Comparison of ENCODE assay signal across 1 cellular context in the genomic region with DNA sequence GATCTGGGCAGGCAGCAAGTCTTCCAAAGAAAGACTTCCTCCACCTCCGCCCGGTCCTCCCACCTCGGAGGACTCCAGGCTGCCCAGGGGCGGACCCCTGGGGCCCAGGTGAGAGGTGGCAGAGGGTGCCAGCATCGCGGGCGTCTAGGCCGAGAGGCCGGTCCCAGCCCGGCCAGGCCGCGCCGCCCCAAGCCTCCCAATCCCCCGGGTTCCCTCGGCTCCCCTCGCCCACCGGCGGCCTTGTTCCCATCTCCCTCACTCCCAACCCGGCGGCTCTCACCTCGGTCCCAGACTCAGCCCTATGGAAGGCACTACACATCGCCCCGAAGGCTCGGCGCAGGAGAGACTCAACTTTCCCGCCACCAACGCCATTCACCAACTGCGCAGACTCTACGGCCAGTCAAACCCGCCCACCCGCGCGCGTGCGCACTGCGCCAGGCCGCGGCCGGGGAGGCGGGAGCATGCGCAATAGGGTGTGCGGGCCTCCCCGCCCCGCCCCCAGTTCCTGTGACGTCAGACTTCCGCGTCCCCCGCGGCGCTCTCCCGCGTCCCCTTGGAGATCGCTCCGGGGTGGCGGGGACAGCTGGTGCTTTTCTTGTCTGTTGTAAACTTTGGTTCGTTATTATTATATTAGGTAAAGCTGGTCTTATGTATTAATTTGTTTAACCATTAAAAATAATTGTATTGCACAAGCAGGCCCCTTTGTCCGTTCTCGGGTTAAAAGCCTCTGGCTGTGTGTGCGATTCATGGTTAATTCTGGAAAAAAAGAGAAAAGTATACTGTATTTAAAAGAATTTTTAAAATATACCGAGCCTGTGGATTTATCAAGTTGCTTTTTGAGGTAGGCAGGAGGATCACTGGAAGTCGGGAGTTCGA.
TF ChIP-seq lines count a peak whose summit lies in the region.

A gene (minus strand): TSS at position 381 of the 876 bp plus-strand sequence. CDS start 62 bp downstream, at position 319.

TF ChIP-seq in H1, 55 proteins besides CTCF, POLR2A, EP300 and RAD21:
- TF ChIP-seq EGR1 (IDR thresholded peaks at IDR 0.05; ENCODE audit: borderline replicate concordance, low read depth, low read length) = no peak; the same call in 1 of the 2 replicates
- TF ChIP-seq BCL11A (IDR thresholded peaks at IDR 0.05; ENCODE audit: low read depth in 2 of 2, low read length in 2 of 2) = no peak
- TF ChIP-seq, protein P1, sequence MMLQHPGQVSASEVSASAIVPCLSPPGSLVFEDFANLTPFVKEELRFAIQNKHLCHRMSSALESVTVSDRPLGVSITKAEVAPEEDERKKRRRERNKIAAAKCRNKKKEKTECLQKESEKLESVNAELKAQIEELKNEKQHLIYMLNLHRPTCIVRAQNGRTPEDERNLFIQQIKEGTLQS (IDR thresholded peaks at IDR 0.05; ENCODE audit: insufficient read depth, low read depth, low read length) = peak; percentile 53; the same call in 1 of the 2 replicates
- 0 out of 2 replicates have a peak, but pooled peaks have one; percentile 32 for TF ChIP-seq CHD2 (IDR thresholded peaks at IDR 0.05; ENCODE audit: low read length)
- TF ChIP-seq CREB1 (IDR thresholded peaks at IDR 0.05) = peak; percentile 96
- peak; percentile 94 for TF ChIP-seq POLR2AphosphoS5 (IDR thresholded peaks at IDR 0.05; ENCODE audit: low read depth, low read length)
- TF ChIP-seq HDAC6 (IDR thresholded peaks at IDR 0.05; ENCODE audit: low read depth, low read length) = no peak
- TF ChIP-seq PHF8 (conservative IDR thresholded peaks at IDR 0.05; ENCODE audit: low read depth, low read length) = peak; percentile 80
- TF ChIP-seq MAFK (IDR thresholded peaks at IDR 0.05; ENCODE audit: low read depth, low read length) = no peak
- TF ChIP-seq YY1 (IDR thresholded peaks at IDR 0.05; ENCODE audit: low read depth, low read length) = no peak
- peak; percentile 77 for TF ChIP-seq KDM4A (IDR thresholded peaks at IDR 0.05; ENCODE audit: low read depth, low read length, severe bottlenecking)
- TF ChIP-seq GABPA (IDR thresholded peaks at IDR 0.05; ENCODE audit: borderline replicate concordance, insufficient read depth, low read length) = no peak
- no peak for TF ChIP-seq ZNF274 (IDR thresholded peaks at IDR 0.05; ENCODE audit: borderline replicate concordance, extremely low read depth, low read length)
- peak; percentile 22 for TF ChIP-seq TAF7 (optimal IDR thresholded peaks at IDR 0.05; ENCODE audit: borderline replicate concordance, low read depth, low read length)
- TF ChIP-seq POU5F1 (IDR thresholded peaks at IDR 0.05; ENCODE audit: low read depth, low read length) = no peak
- TF ChIP-seq, protein P2, sequence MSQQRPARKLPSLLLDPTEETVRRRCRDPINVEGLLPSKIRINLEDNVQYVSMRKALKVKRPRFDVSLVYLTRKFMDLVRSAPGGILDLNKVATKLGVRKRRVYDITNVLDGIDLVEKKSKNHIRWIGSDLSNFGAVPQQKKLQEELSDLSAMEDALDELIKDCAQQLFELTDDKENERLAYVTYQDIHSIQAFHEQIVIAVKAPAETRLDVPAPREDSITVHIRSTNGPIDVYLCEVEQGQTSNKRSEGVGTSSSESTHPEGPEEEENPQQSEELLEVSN (IDR thresholded peaks at IDR 0.05) = peak; percentile 99
- peak; percentile 93 for TF ChIP-seq TAF1 (IDR thresholded peaks at IDR 0.05; ENCODE audit: low read depth, low read length)
- TF ChIP-seq KDM1A (IDR thresholded peaks at IDR 0.05; ENCODE audit: borderline replicate concordance, low read length) = no peak
- TF ChIP-seq RNF2 (IDR thresholded peaks at IDR 0.05; ENCODE audit: borderline replicate concordance, low read depth, low read length, missing control alignments, poor library complexity, severe bottlenecking) = no peak
- TF ChIP-seq SP1 (IDR thresholded peaks at IDR 0.05; ENCODE audit: low read depth, low read length) = 0 out of 2 replicates have a peak, but pooled peaks have one; percentile 14
- TF ChIP-seq BACH1 (IDR thresholded peaks at IDR 0.05; ENCODE audit: low read length) = no peak
- TF ChIP-seq SP4 (IDR thresholded peaks at IDR 0.05; ENCODE audit: low read length) = peak; percentile 87; the same call in 1 of the 2 replicates
- TF ChIP-seq, protein P3, sequence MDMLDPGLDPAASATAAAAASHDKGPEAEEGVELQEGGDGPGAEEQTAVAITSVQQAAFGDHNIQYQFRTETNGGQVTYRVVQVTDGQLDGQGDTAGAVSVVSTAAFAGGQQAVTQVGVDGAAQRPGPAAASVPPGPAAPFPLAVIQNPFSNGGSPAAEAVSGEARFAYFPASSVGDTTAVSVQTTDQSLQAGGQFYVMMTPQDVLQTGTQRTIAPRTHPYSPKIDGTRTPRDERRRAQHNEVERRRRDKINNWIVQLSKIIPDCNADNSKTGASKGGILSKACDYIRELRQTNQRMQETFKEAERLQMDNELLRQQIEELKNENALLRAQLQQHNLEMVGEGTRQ (IDR thresholded peaks at IDR 0.05; ENCODE audit: low read length) = no peak
- TF ChIP-seq CHD1 (IDR thresholded peaks at IDR 0.05; ENCODE audit: low read depth, low read length) = no peak
- TF ChIP-seq SRF (IDR thresholded peaks at IDR 0.05; ENCODE audit: low read depth, low read length) = peak; percentile 38; the same call in 1 of the 2 replicates
- 0 out of 2 replicates have a peak, but pooled peaks have one; percentile 4 for TF ChIP-seq CEBPB (IDR thresholded peaks at IDR 0.05; ENCODE audit: low read depth, low read length)
- TF ChIP-seq RXRA (IDR thresholded peaks at IDR 0.05; ENCODE audit: insufficient read depth, low read depth, low read length) = no peak
- TF ChIP-seq KDM5A (IDR thresholded peaks at IDR 0.05; ENCODE audit: low read length) = peak; percentile 27; the same call in 1 of the 2 replicates
- TF ChIP-seq EZH2 (IDR thresholded peaks at IDR 0.05; ENCODE audit: low read depth, low read length, severe bottlenecking) = no peak
- no peak for TF ChIP-seq SIX5 (IDR thresholded peaks at IDR 0.05; ENCODE audit: low read depth, low read length)
- TF ChIP-seq GTF2F1 (IDR thresholded peaks at IDR 0.05; ENCODE audit: borderline replicate concordance, low read depth, low read length) = no peak
- TF ChIP-seq, protein P4, sequence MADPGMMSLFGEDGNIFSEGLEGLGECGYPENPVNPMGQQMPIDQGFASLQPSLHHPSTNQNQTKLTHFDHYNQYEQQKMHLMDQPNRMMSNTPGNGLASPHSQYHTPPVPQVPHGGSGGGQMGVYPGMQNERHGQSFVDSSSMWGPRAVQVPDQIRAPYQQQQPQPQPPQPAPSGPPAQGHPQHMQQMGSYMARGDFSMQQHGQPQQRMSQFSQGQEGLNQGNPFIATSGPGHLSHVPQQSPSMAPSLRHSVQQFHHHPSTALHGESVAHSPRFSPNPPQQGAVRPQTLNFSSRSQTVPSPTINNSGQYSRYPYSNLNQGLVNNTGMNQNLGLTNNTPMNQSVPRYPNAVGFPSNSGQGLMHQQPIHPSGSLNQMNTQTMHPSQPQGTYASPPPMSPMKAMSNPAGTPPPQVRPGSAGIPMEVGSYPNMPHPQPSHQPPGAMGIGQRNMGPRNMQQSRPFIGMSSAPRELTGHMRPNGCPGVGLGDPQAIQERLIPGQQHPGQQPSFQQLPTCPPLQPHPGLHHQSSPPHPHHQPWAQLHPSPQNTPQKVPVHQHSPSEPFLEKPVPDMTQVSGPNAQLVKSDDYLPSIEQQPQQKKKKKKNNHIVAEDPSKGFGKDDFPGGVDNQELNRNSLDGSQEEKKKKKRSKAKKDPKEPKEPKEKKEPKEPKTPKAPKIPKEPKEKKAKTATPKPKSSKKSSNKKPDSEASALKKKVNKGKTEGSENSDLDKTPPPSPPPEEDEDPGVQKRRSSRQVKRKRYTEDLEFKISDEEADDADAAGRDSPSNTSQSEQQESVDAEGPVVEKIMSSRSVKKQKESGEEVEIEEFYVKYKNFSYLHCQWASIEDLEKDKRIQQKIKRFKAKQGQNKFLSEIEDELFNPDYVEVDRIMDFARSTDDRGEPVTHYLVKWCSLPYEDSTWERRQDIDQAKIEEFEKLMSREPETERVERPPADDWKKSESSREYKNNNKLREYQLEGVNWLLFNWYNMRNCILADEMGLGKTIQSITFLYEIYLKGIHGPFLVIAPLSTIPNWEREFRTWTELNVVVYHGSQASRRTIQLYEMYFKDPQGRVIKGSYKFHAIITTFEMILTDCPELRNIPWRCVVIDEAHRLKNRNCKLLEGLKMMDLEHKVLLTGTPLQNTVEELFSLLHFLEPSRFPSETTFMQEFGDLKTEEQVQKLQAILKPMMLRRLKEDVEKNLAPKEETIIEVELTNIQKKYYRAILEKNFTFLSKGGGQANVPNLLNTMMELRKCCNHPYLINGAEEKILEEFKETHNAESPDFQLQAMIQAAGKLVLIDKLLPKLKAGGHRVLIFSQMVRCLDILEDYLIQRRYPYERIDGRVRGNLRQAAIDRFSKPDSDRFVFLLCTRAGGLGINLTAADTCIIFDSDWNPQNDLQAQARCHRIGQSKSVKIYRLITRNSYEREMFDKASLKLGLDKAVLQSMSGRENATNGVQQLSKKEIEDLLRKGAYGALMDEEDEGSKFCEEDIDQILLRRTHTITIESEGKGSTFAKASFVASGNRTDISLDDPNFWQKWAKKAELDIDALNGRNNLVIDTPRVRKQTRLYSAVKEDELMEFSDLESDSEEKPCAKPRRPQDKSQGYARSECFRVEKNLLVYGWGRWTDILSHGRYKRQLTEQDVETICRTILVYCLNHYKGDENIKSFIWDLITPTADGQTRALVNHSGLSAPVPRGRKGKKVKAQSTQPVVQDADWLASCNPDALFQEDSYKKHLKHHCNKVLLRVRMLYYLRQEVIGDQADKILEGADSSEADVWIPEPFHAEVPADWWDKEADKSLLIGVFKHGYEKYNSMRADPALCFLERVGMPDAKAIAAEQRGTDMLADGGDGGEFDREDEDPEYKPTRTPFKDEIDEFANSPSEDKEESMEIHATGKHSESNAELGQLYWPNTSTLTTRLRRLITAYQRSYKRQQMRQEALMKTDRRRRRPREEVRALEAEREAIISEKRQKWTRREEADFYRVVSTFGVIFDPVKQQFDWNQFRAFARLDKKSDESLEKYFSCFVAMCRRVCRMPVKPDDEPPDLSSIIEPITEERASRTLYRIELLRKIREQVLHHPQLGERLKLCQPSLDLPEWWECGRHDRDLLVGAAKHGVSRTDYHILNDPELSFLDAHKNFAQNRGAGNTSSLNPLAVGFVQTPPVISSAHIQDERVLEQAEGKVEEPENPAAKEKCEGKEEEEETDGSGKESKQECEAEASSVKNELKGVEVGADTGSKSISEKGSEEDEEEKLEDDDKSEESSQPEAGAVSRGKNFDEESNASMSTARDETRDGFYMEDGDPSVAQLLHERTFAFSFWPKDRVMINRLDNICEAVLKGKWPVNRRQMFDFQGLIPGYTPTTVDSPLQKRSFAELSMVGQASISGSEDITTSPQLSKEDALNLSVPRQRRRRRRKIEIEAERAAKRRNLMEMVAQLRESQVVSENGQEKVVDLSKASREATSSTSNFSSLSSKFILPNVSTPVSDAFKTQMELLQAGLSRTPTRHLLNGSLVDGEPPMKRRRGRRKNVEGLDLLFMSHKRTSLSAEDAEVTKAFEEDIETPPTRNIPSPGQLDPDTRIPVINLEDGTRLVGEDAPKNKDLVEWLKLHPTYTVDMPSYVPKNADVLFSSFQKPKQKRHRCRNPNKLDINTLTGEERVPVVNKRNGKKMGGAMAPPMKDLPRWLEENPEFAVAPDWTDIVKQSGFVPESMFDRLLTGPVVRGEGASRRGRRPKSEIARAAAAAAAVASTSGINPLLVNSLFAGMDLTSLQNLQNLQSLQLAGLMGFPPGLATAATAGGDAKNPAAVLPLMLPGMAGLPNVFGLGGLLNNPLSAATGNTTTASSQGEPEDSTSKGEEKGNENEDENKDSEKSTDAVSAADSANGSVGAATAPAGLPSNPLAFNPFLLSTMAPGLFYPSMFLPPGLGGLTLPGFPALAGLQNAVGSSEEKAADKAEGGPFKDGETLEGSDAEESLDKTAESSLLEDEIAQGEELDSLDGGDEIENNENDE (IDR thresholded peaks at IDR 0.05; ENCODE audit: insufficient replicate concordance, low read length) = no peak
- TF ChIP-seq RBBP5 (IDR thresholded peaks at IDR 0.05; ENCODE audit: borderline replicate concordance, low read depth, low read length) = peak; percentile 46; the same call in 1 of the 2 replicates
- peak; percentile 56 for TF ChIP-seq ASH2L (IDR thresholded peaks at IDR 0.05; ENCODE audit: low read length)
- TF ChIP-seq, protein P5, sequence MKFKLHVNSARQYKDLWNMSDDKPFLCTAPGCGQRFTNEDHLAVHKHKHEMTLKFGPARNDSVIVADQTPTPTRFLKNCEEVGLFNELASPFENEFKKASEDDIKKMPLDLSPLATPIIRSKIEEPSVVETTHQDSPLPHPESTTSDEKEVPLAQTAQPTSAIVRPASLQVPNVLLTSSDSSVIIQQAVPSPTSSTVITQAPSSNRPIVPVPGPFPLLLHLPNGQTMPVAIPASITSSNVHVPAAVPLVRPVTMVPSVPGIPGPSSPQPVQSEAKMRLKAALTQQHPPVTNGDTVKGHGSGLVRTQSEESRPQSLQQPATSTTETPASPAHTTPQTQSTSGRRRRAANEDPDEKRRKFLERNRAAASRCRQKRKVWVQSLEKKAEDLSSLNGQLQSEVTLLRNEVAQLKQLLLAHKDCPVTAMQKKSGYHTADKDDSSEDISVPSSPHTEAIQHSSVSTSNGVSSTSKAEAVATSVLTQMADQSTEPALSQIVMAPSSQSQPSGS (IDR thresholded peaks at IDR 0.05; ENCODE audit: low read length) = peak; percentile 33; the same call in 1 of the 2 replicates
- TF ChIP-seq CBX5 (IDR thresholded peaks at IDR 0.05; ENCODE audit: low read depth, low read length) = no peak
- peak in 1 of 2 experiments; percentile 74; a peak in 2 of 4 replicates for TF ChIP-seq SIN3A (conservative IDR thresholded peaks at IDR 0.05 in 1 of 2, IDR thresholded peaks at IDR 0.05 in 1 of 2; ENCODE audit: low read depth in 1 of 2, low read length in 2 of 2)
- TF ChIP-seq, protein P6, sequence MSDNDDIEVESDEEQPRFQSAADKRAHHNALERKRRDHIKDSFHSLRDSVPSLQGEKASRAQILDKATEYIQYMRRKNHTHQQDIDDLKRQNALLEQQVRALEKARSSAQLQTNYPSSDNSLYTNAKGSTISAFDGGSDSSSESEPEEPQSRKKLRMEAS (IDR thresholded peaks at IDR 0.05) = peak; percentile 92
- peak; percentile 99 for TF ChIP-seq NRF1 (IDR thresholded peaks at IDR 0.05; ENCODE audit: low read depth, low read length)
- no peak for TF ChIP-seq TCF12 (IDR thresholded peaks at IDR 0.05; ENCODE audit: low read depth, low read length)
- TF ChIP-seq TBP (IDR thresholded peaks at IDR 0.05; ENCODE audit: low read depth, low read length) = peak; percentile 84; the same call in 1 of the 2 replicates
- TF ChIP-seq HDAC2 (IDR thresholded peaks at IDR 0.05; ENCODE audit: borderline replicate concordance in 1 of 2, low read depth in 2 of 2, low read length in 2 of 2) = peak; percentile 41 to 48; a peak in 1 of 4 replicates
- TF ChIP-seq RFX5 (IDR thresholded peaks at IDR 0.05; ENCODE audit: borderline replicate concordance, low read depth, low read length) = no peak
- no peak for TF ChIP-seq CBX8 (IDR thresholded peaks at IDR 0.05; ENCODE audit: borderline replicate concordance, low read depth, low read length)
